In the genomic region with DNA sequence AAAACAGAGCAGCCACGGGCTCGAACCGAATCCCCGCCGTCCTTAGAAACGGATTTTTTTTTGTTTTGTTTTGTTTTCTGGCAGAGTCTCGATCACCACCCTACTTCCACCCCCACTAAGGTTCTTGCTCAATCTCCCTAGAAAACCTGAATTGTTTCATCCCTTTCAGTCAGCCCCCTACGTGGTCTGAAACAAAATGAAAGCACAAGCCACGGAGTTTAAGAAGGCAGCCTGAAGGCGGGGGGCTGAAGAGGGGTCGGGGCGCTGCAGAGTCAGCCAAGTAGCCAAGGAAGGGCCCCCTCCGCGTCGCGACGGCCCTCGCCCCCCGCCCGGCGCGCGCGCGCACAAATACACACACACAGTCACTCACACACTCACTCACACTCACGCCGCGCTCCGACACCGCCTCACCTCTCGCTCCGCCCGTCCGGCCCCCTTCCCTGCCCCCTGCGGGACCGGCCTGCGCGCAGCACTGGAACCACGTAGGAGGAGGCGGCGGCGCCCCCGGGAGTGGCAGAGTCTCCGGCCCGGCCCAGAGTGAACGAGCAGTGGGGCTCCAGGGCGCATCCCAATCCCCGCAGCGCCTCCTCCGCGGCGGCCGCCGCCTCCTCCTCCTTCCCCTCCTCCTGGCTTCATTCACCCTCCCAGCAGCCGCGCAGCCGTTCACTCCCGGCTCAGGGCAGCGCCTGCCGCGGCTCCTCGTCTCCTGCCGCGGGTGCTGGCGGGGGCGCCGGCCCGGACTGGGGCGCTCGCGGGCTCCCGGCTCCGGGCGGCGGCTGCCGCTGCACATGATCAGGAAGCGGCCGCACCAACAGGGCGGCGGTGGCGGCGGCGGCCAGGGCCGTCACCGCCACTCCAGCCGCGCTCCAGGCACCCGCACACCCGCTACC, we compare ENCODE assay signal across 1 cellular context.
TF ChIP-seq lines count a peak whose summit lies in the region.

No MANE protein-coding gene starts in this region.

TF ChIP-seq in HEK293, 187 proteins besides CTCF, POLR2A, EP300 and RAD21 (continued from another document and continues in another):
- TF ChIP-seq, protein P1, sequence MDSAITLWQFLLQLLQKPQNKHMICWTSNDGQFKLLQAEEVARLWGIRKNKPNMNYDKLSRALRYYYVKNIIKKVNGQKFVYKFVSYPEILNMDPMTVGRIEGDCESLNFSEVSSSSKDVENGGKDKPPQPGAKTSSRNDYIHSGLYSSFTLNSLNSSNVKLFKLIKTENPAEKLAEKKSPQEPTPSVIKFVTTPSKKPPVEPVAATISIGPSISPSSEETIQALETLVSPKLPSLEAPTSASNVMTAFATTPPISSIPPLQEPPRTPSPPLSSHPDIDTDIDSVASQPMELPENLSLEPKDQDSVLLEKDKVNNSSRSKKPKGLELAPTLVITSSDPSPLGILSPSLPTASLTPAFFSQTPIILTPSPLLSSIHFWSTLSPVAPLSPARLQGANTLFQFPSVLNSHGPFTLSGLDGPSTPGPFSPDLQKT (IDR thresholded peaks at IDR 0.05; ENCODE audit: borderline replicate concordance, low read depth, low read length) = no peak
- TF ChIP-seq ZNF701 (tag by site-specific recombination; IDR thresholded peaks at IDR 0.05) = no peak
- no peak for TF ChIP-seq ZNF677 (tag by site-specific recombination; IDR thresholded peaks at IDR 0.05)
- TF ChIP-seq, protein P2, sequence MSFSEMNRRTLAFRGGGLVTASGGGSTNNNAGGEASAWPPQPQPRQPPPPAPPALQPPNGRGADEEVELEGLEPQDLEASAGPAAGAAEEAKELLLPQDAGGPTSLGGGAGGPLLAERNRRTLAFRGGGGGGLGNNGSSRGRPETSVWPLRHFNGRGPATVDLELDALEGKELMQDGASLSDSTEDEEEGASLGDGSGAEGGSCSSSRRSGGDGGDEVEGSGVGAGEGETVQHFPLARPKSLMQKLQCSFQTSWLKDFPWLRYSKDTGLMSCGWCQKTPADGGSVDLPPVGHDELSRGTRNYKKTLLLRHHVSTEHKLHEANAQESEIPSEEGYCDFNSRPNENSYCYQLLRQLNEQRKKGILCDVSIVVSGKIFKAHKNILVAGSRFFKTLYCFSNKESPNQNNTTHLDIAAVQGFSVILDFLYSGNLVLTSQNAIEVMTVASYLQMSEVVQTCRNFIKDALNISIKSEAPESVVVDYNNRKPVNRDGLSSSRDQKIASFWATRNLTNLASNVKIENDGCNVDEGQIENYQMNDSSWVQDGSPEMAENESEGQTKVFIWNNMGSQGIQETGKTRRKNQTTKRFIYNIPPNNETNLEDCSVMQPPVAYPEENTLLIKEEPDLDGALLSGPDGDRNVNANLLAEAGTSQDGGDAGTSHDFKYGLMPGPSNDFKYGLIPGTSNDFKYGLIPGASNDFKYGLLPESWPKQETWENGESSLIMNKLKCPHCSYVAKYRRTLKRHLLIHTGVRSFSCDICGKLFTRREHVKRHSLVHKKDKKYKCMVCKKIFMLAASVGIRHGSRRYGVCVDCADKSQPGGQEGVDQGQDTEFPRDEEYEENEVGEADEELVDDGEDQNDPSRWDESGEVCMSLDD (tag by site-specific recombination; IDR thresholded peaks at IDR 0.05) = peak; percentile 93
- TF ChIP-seq, protein P3, sequence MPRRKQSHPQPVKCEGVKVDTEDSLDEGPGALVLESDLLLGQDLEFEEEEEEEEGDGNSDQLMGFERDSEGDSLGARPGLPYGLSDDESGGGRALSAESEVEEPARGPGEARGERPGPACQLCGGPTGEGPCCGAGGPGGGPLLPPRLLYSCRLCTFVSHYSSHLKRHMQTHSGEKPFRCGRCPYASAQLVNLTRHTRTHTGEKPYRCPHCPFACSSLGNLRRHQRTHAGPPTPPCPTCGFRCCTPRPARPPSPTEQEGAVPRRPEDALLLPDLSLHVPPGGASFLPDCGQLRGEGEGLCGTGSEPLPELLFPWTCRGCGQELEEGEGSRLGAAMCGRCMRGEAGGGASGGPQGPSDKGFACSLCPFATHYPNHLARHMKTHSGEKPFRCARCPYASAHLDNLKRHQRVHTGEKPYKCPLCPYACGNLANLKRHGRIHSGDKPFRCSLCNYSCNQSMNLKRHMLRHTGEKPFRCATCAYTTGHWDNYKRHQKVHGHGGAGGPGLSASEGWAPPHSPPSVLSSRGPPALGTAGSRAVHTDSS (tag by site-specific recombination; IDR thresholded peaks at IDR 0.05) = no peak
- TF ChIP-seq YY2 (tag by site-specific recombination; IDR thresholded peaks at IDR 0.05) = no peak
- peak; percentile 51; the same call in 1 of the 2 replicates for TF ChIP-seq ZNF394 (tag by site-specific recombination; IDR thresholded peaks at IDR 0.05; ENCODE audit: borderline replicate concordance)
- TF ChIP-seq, protein P4, sequence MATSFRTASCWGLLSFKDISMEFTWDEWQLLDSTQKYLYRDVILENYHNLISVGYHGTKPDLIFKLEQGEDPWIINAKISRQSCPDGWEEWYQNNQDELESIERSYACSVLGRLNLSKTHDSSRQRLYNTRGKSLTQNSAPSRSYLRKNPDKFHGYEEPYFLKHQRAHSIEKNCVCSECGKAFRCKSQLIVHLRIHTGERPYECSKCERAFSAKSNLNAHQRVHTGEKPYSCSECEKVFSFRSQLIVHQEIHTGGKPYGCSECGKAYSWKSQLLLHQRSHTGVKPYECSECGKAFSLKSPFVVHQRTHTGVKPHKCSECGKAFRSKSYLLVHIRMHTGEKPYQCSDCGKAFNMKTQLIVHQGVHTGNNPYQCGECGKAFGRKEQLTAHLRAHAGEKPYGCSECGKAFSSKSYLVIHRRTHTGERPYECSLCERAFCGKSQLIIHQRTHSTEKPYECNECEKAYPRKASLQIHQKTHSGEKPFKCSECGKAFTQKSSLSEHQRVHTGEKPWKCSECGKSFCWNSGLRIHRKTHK (tag by site-specific recombination; IDR thresholded peaks at IDR 0.05) = no peak
- TF ChIP-seq ZNF121 (tag by site-specific recombination; IDR thresholded peaks at IDR 0.05) = no peak
- TF ChIP-seq, protein P5, sequence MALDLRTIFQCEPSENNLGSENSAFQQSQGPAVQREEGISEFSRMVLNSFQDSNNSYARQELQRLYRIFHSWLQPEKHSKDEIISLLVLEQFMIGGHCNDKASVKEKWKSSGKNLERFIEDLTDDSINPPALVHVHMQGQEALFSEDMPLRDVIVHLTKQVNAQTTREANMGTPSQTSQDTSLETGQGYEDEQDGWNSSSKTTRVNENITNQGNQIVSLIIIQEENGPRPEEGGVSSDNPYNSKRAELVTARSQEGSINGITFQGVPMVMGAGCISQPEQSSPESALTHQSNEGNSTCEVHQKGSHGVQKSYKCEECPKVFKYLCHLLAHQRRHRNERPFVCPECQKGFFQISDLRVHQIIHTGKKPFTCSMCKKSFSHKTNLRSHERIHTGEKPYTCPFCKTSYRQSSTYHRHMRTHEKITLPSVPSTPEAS (tag by site-specific recombination; IDR thresholded peaks at IDR 0.05) = peak; percentile 87
- no peak for TF ChIP-seq ZNF133 (tag by site-specific recombination; IDR thresholded peaks at IDR 0.05)
- no peak for TF ChIP-seq ZNF777 (tag by site-specific recombination; IDR thresholded peaks at IDR 0.05; ENCODE audit: borderline replicate concordance)
- TF ChIP-seq, protein P6, sequence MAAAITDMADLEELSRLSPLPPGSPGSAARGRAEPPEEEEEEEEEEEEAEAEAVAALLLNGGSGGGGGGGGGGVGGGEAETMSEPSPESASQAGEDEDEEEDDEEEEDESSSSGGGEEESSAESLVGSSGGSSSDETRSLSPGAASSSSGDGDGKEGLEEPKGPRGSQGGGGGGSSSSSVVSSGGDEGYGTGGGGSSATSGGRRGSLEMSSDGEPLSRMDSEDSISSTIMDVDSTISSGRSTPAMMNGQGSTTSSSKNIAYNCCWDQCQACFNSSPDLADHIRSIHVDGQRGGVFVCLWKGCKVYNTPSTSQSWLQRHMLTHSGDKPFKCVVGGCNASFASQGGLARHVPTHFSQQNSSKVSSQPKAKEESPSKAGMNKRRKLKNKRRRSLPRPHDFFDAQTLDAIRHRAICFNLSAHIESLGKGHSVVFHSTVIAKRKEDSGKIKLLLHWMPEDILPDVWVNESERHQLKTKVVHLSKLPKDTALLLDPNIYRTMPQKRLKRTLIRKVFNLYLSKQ (tag by site-specific recombination; IDR thresholded peaks at IDR 0.05; ENCODE audit: borderline replicate concordance) = no peak
- TF ChIP-seq ZNF776 (tag by site-specific recombination; IDR thresholded peaks at IDR 0.05; ENCODE audit: borderline replicate concordance) = no peak
- no peak for TF ChIP-seq OSR2 (tag by site-specific recombination; IDR thresholded peaks at IDR 0.05)
- TF ChIP-seq ZBTB1 (tag by site-specific recombination; IDR thresholded peaks at IDR 0.05) = no peak
- TF ChIP-seq ZNF214 (tag by site-specific recombination; IDR thresholded peaks at IDR 0.05; ENCODE audit: borderline replicate concordance) = no peak
- peak; percentile 97 for TF ChIP-seq EGR2 (tag by site-specific recombination; IDR thresholded peaks at IDR 0.05; ENCODE audit: low read depth)
- TF ChIP-seq, protein P7, sequence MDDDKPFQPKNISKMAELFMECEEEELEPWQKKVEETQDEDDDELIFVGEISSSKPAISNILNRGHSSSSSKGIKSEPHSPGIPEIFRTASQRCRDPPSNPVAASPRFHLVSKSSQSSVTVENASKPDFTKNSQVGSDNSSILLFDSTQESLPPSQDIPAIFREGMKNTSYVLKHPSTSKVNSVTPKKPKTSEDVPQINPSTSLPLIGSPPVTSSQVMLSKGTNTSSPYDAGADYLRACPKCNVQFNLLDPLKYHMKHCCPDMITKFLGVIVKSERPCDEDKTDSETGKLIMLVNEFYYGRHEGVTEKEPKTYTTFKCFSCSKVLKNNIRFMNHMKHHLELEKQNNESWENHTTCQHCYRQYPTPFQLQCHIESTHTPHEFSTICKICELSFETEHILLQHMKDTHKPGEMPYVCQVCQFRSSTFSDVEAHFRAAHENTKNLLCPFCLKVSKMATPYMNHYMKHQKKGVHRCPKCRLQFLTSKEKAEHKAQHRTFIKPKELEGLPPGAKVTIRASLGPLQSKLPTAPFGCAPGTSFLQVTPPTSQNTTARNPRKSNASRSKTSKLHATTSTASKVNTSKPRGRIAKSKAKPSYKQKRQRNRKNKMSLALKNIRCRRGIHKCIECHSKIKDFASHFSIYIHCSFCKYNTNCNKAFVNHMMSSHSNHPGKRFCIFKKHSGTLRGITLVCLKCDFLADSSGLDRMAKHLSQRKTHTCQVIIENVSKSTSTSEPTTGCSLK (tag by site-specific recombination; IDR thresholded peaks at IDR 0.05) = no peak
- no peak; the same call in 1 of the 2 replicates for TF ChIP-seq ZNF138 (tag by site-specific recombination; IDR thresholded peaks at IDR 0.05; ENCODE audit: borderline replicate concordance)
- TF ChIP-seq ZNF302 (tag by site-specific recombination; IDR thresholded peaks at IDR 0.05; ENCODE audit: low read depth) = no peak
- TF ChIP-seq HOXA7 (CRISPR knock-in tag; IDR thresholded peaks at IDR 0.05; ENCODE audit: borderline replicate concordance) = no peak
- TF ChIP-seq ZNF10 (tag by site-specific recombination; IDR thresholded peaks at IDR 0.05) = peak; percentile 37
- TF ChIP-seq, protein P8, sequence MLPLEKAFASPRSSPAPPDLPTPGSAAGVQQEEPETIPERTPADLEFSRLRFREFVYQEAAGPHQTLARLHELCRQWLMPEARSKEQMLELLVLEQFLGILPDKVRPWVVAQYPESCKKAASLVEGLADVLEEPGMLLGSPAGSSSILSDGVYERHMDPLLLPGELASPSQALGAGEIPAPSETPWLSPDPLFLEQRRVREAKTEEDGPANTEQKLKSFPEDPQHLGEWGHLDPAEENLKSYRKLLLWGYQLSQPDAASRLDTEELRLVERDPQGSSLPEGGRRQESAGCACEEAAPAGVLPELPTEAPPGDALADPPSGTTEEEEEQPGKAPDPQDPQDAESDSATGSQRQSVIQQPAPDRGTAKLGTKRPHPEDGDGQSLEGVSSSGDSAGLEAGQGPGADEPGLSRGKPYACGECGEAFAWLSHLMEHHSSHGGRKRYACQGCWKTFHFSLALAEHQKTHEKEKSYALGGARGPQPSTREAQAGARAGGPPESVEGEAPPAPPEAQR (tag by site-specific recombination; IDR thresholded peaks at IDR 0.05) = 0 out of 2 replicates have a peak, but pooled peaks have one; percentile 57
- TF ChIP-seq ZNF324 (tag by site-specific recombination; IDR thresholded peaks at IDR 0.05) = peak; percentile 77; the same call in 1 of the 2 replicates
- TF ChIP-seq ZNF266 (tag by site-specific recombination; IDR thresholded peaks at IDR 0.05; ENCODE audit: low read depth) = no peak
- no peak for TF ChIP-seq SETDB1 (IDR thresholded peaks at IDR 0.05; ENCODE audit: insufficient read length, low read length)
- TF ChIP-seq ZNF555 (tag by site-specific recombination; conservative IDR thresholded peaks at IDR 0.05) = no peak
- no peak; the same call in 1 of the 2 replicates for TF ChIP-seq ZNF785 (tag by site-specific recombination; IDR thresholded peaks at IDR 0.05)
- TF ChIP-seq ZNF561 (tag by site-specific recombination; IDR thresholded peaks at IDR 0.05; ENCODE audit: borderline replicate concordance) = no peak
- TF ChIP-seq ZNF837 (tag by site-specific recombination; IDR thresholded peaks at IDR 0.05) = 0 out of 2 replicates have a peak, but pooled peaks have one; percentile 85
- TF ChIP-seq ZNF48 (tag by site-specific recombination; IDR thresholded peaks at IDR 0.05) = no peak
- TF ChIP-seq, protein P9, sequence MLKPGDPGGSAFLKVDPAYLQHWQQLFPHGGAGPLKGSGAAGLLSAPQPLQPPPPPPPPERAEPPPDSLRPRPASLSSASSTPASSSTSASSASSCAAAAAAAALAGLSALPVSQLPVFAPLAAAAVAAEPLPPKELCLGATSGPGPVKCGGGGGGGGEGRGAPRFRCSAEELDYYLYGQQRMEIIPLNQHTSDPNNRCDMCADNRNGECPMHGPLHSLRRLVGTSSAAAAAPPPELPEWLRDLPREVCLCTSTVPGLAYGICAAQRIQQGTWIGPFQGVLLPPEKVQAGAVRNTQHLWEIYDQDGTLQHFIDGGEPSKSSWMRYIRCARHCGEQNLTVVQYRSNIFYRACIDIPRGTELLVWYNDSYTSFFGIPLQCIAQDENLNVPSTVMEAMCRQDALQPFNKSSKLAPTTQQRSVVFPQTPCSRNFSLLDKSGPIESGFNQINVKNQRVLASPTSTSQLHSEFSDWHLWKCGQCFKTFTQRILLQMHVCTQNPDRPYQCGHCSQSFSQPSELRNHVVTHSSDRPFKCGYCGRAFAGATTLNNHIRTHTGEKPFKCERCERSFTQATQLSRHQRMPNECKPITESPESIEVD (tag by site-specific recombination; IDR thresholded peaks at IDR 0.05) = no peak
- no peak for TF ChIP-seq ZNF548 (tag by site-specific recombination; IDR thresholded peaks at IDR 0.05)
- TF ChIP-seq ZFP41 (tag by site-specific recombination; IDR thresholded peaks at IDR 0.05; ENCODE audit: borderline replicate concordance) = no peak
